23 cellular contexts compared by ENCODE assay signal in genomic region chr18:14922965-14923565, GRCh38.
"Had no signal": no experiment of that assay in that cellular context is flagged by ENCODE, and none has a peak within 500 bp of the region (broad histone marks: within the 10 kb centered on the region; RNA-seq: fewer than 3 reads in every experiment).

No MANE protein-coding gene starts in this region.

- H3K4me1 ChIP-seq: esophagus squamous epithelium, gastroesophageal sphincter had no signal

- H3K9me3 Mint-ChIP-seq: activated CD4-positive, alpha-beta memory T cell treated with anti-CD3 and anti-CD28 coated beads for 36 hours; activated CD4-positive, alpha-beta T cell treated with anti-CD3 and anti-CD28 coated beads, Interleukin-2, amount 10 ng/mL, durations not matched to agents 24 days and 14 days; activated T-cell treated with anti-CD3 and anti-CD28 coated beads, Interleukin-2, amount 50 U/mL, for 4 hours; activated T-helper 17 cell treated with anti-CD3 and anti-CD28 coated beads, Interleukin-2, amount 50 U/mL, for 72 hours; central memory CD8-positive, alpha-beta T cell had no signal

- H3K9me3 ChIP-seq: gastroesophageal sphincter had no signal

- H3K27ac ChIP-seq: brain microvascular endothelial cell, epithelial cell of prostate, esophagus squamous epithelium, gastroesophageal sphincter had no signal

- H3K4me3 ChIP-seq: esophagus squamous epithelium, gastroesophageal sphincter had no signal

- H3K27ac Mint-ChIP-seq: activated CD4-positive, alpha-beta memory T cell treated with anti-CD3 and anti-CD28 coated beads for 36 hours; activated CD4-positive, alpha-beta T cell treated with anti-CD3 and anti-CD28 coated beads for 36 hours; activated CD4-positive, alpha-beta T cell treated with anti-CD3 and anti-CD28 coated beads, Interleukin-2, amount 10 ng/mL, durations not matched to agents 24 days and 14 days; activated CD8-positive, alpha-beta T cell treated with anti-CD3 and anti-CD28 coated beads, Interleukin-2, amount 10 ng/mL, durations not matched to agents 7 days and 5 days; activated naive CD8-positive, alpha-beta T cell; activated T-helper 17 cell treated with anti-CD3 and anti-CD28 coated beads, Interleukin-2, amount 50 U/mL, for 72 hours had no signal

- H3K36me3 Mint-ChIP-seq: activated CD4-positive, alpha-beta memory T cell treated with anti-CD3 and anti-CD28 coated beads for 36 hours; activated naive CD8-positive, alpha-beta T cell had no signal

- DNase-seq: activated CD4-positive, alpha-beta memory T cell treated with anti-CD3 and anti-CD28 coated beads for 36 hours; activated CD4-positive, alpha-beta T cell treated with anti-CD3 and anti-CD28 coated beads for 36 hours; activated CD4-positive, alpha-beta T cell treated with anti-CD3 and anti-CD28 coated beads, Interleukin-2, amount 10 ng/mL, durations not matched to agents 24 days and 14 days; activated CD4-positive, CD25-positive, alpha-beta regulatory T cell; activated CD4-positive, CD25-positive, alpha-beta regulatory T cell treated with anti-CD3 and anti-CD28 coated beads, Interleukin-2, amount 50 U/mL, for 72 hours; activated CD8-positive, alpha-beta T cell treated with anti-CD3 and anti-CD28 coated beads, Interleukin-2, amount 10 ng/mL, durations not matched to agents 7 days and 5 days; activated effector memory CD4-positive, alpha-beta T cell treated with Interleukin-2 at 50 U/mL for 16 hours; activated gamma-delta T cell treated with Interleukin-2 at 50 U/mL for 16 hours; activated naive CD4-positive, alpha-beta T cell treated with anti-CD3 and anti-CD28 coated beads, Interleukin-2, amount 50 U/mL, for 16 hours; activated naive CD4-positive, alpha-beta T cell treated with Interleukin-2 at 50 U/mL for 16 hours; activated T-cell treated with anti-CD3 and anti-CD28 coated beads, Interleukin-2, amount 50 U/mL, for 4 hours; amniotic stem cell; anterior cingulate cortex; brain microvascular endothelial cell; effector CD8-positive, alpha-beta T cell; esophagus squamous epithelium; foreskin melanocyte; T-helper 2 cell had no signal

- H3K4me1 Mint-ChIP-seq: activated CD4-positive, alpha-beta T cell treated with anti-CD3 and anti-CD28 coated beads for 36 hours had no signal

- H3K4me3 Mint-ChIP-seq: activated CD4-positive, alpha-beta memory T cell treated with anti-CD3 and anti-CD28 coated beads for 36 hours; activated CD4-positive, alpha-beta T cell treated with anti-CD3 and anti-CD28 coated beads for 36 hours; activated CD4-positive, alpha-beta T cell treated with anti-CD3 and anti-CD28 coated beads, Interleukin-2, amount 10 ng/mL, durations not matched to agents 24 days and 14 days; activated CD8-positive, alpha-beta T cell treated with anti-CD3 and anti-CD28 coated beads, Interleukin-2, amount 10 ng/mL, durations not matched to agents 7 days and 5 days; activated naive CD8-positive, alpha-beta T cell; activated T-cell treated with anti-CD3 and anti-CD28 coated beads, Interleukin-2, amount 50 U/mL, for 4 hours; activated T-helper 17 cell treated with anti-CD3 and anti-CD28 coated beads, Interleukin-2, amount 50 U/mL, for 72 hours; central memory CD8-positive, alpha-beta T cell had no signal

- H3K27me3 Mint-ChIP-seq: activated CD4-positive, alpha-beta memory T cell treated with anti-CD3 and anti-CD28 coated beads for 36 hours; activated CD4-positive, alpha-beta T cell treated with anti-CD3 and anti-CD28 coated beads for 36 hours; activated CD4-positive, alpha-beta T cell treated with anti-CD3 and anti-CD28 coated beads, Interleukin-2, amount 10 ng/mL, durations not matched to agents 24 days and 14 days; activated naive CD8-positive, alpha-beta T cell; activated T-helper 17 cell treated with anti-CD3 and anti-CD28 coated beads, Interleukin-2, amount 50 U/mL, for 72 hours; central memory CD8-positive, alpha-beta T cell had no signal

- H3K27me3 ChIP-seq: brain microvascular endothelial cell, esophagus squamous epithelium, gastroesophageal sphincter had no signal

- ATAC-seq: activated CD4-positive, alpha-beta T cell treated with anti-CD3 and anti-CD28 coated beads for 36 hours; activated CD8-positive, alpha-beta T cell treated with anti-CD3 and anti-CD28 coated beads, Interleukin-2, amount 10 ng/mL, durations not matched to agents 7 days and 5 days; activated T-cell treated with anti-CD3 and anti-CD28 coated beads, Interleukin-2, amount 50 U/mL, for 4 hours; activated T-helper 17 cell treated with anti-CD3 and anti-CD28 coated beads, Interleukin-2, amount 50 U/mL, for 72 hours; gastroesophageal sphincter had no signal

- H3K36me3 ChIP-seq: brain microvascular endothelial cell, esophagus squamous epithelium, gastroesophageal sphincter had no signal
